1 cellular context compared by ENCODE assay signal in genomic region chr1:17355898-17356297, GRCh38.
TF ChIP-seq lines count a peak whose summit lies in the region.

No MANE protein-coding gene starts in this region.

TF ChIP-seq in H1, 55 proteins besides CTCF, POLR2A, EP300 and RAD21:
- TF ChIP-seq ATF3 (IDR thresholded peaks at IDR 0.05; ENCODE audit: insufficient read depth, low read depth, low read length): no peak
- no peak for TF ChIP-seq SIX5 (IDR thresholded peaks at IDR 0.05; ENCODE audit: low read depth, low read length)
- TF ChIP-seq GTF2F1 (IDR thresholded peaks at IDR 0.05; ENCODE audit: borderline replicate concordance, low read depth, low read length): no peak
- no peak for TF ChIP-seq NANOG (IDR thresholded peaks at IDR 0.05; ENCODE audit: insufficient read depth, low read depth, low read length, poor library complexity, severe bottlenecking)
- TF ChIP-seq CHD2 (IDR thresholded peaks at IDR 0.05; ENCODE audit: low read length): no peak
- no peak for TF ChIP-seq SP1 (IDR thresholded peaks at IDR 0.05; ENCODE audit: low read depth, low read length)
- TF ChIP-seq CHD1 (IDR thresholded peaks at IDR 0.05; ENCODE audit: low read depth, low read length): no peak
- TF ChIP-seq SP4 (IDR thresholded peaks at IDR 0.05; ENCODE audit: low read length): no peak
- TF ChIP-seq TBP (IDR thresholded peaks at IDR 0.05; ENCODE audit: low read depth, low read length): no peak
- TF ChIP-seq JUN (IDR thresholded peaks at IDR 0.05; ENCODE audit: low read depth, low read length): no peak
- TF ChIP-seq POU5F1 (IDR thresholded peaks at IDR 0.05; ENCODE audit: low read depth, low read length): no peak
- no peak for TF ChIP-seq CREB1 (IDR thresholded peaks at IDR 0.05)
- TF ChIP-seq PHF8 (conservative IDR thresholded peaks at IDR 0.05; ENCODE audit: low read depth, low read length): no peak
- TF ChIP-seq EZH2 (IDR thresholded peaks at IDR 0.05; ENCODE audit: low read depth, low read length, severe bottlenecking): no peak
- no peak for TF ChIP-seq TAF1 (IDR thresholded peaks at IDR 0.05; ENCODE audit: low read depth, low read length)
- no peak for TF ChIP-seq SIRT6 (IDR thresholded peaks at IDR 0.05; ENCODE audit: low read length)
- TF ChIP-seq HDAC6 (IDR thresholded peaks at IDR 0.05; ENCODE audit: low read depth, low read length): no peak
- no peak for TF ChIP-seq SRF (IDR thresholded peaks at IDR 0.05; ENCODE audit: low read depth, low read length)
- TF ChIP-seq JUND (IDR thresholded peaks at IDR 0.05; ENCODE audit: low read length): no peak
- no peak for TF ChIP-seq MAX (IDR thresholded peaks at IDR 0.05)
